Comparison of ENCODE assay signal across 23 cellular contexts in the genomic region with DNA sequence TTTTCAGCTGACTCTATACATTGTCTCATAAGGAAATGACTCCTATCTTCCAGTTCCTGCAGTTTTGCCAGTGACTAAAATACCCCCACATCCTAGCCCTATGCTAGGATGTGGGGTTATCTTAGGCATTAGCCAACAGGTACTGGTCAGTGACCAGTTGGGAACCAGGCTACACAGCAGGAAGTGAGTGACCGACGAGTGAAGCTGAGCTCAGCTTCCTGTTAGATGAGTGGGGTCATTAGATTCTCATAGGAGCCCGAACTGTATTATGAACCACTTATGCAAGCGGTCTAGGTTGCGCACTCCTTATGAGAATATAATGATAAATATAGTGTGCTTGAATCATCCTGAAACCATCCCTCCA.
"Had no signal": no experiment of that assay in that cellular context is flagged by ENCODE, and none has a peak within 500 bp of the region (broad histone marks: within the 10 kb centered on the region; RNA-seq: fewer than 3 reads in every experiment).

No MANE protein-coding gene starts in this region.

- ATAC-seq: foreskin keratinocyte; left lobe of liver; lower lobe of right lung; naive thymus-derived CD4-positive, alpha-beta T cell; pancreas; right cardiac atrium; stimulated activated naive CD8-positive, alpha-beta T cell treated with anti-CD3 and anti-CD28 coated beads, Interleukin-15, Interleukin-2, amounts not matched to agents 100 U/mL and 50 U/mL, for 24 hours had no signal

- H3K36me3 ChIP-seq: breast epithelium, lower lobe of right lung, pancreas, tibial nerve, WERI-Rb-1 had no signal

- H3K27me3 ChIP-seq: breast epithelium, foreskin keratinocyte, hepatocyte, tibial nerve had no signal

- DNase-seq: activated CD4-positive, alpha-beta T cell treated with anti-CD3 and anti-CD28 coated beads, Interleukin-2, amount 10 ng/mL, durations not matched to agents 7 days and 5 days; activated CD4-positive, CD25-positive, alpha-beta regulatory T cell treated with anti-CD3 and anti-CD28 coated beads, Interleukin-2, amount 50 U/mL, for 72 hours; activated gamma-delta T cell treated with Interleukin-2 at 50 U/mL for 16 hours; activated T-cell treated with anti-CD3 and anti-CD28 coated beads, Interleukin-2, amount 50 U/mL, for 1 hour; cerebellar nuclear complex; effector CD4-positive, alpha-beta T cell; erythroblast; foreskin keratinocyte; immature natural killer cell; lower lobe of right lung; naive thymus-derived CD4-positive, alpha-beta T cell; pancreas; psoas muscle; right cardiac atrium; stimulated activated CD4-positive, alpha-beta T cell treated with anti-CD3 and anti-CD28 coated beads, Interleukin-12 subunit alpha, Interleukin-12 subunit beta, amount 100 ng/mL, for 4 hours; stimulated activated CD4-positive, alpha-beta T cell treated with anti-CD3 and anti-CD28 coated beads, Interleukin-4, amount 100 ng/mL, for 4 hours; stimulated activated naive CD8-positive, alpha-beta T cell treated with anti-CD3 and anti-CD28 coated beads, Interleukin-15, Interleukin-2, amounts not matched to agents 100 U/mL and 50 U/mL, for 24 hours; T-helper 1 cell; WERI-Rb-1 had no signal

- H3K27ac ChIP-seq: breast epithelium, foreskin keratinocyte, hepatocyte, lower lobe of right lung, pancreas, psoas muscle, WERI-Rb-1 had no signal

- H3K4me1 ChIP-seq: breast epithelium, foreskin keratinocyte, lower lobe of right lung, pancreas, psoas muscle had no signal

- H3K4me2 ChIP-seq: hepatocyte had no signal

- H3K9me3 ChIP-seq: breast epithelium, lower lobe of right lung, pancreas, psoas muscle, tibial nerve had no signal

- H3K4me3 ChIP-seq: breast epithelium, hepatocyte, lower lobe of right lung, pancreas, psoas muscle, tibial nerve had no signal

- H3K79me2 ChIP-seq: hepatocyte had no signal

- H2AFZ ChIP-seq: hepatocyte had no signal
